In genomic region chr13:37070145-37070695, GRCh38 we compare ENCODE assay signal across 19 cellular contexts. TPM values are rescaled to one million over a fixed set of nuclear protein-coding genes. Genes with fewer than 3 reads are reported as not detected.
DNase-seq lines count a peak whose midpoint lies in the region; ATAC-seq, FAIRE-seq and TF ChIP-seq lines count a peak whose summit lies in the region.
"Had no signal": no experiment of that assay in that cellular context is flagged by ENCODE, and none has a peak within 500 bp of the region (broad histone marks: within the 10 kb centered on the region; RNA-seq: fewer than 3 reads in every experiment).

No MANE protein-coding gene starts in this region.

- TF ChIP-seq POLR2A in HepG2 (IDR thresholded peaks at IDR 0.05; ENCODE audit: insufficient read depth in 1 of 2, low read depth in 2 of 2, low read length in 2 of 2), result peak in 1 of 2 experiments; percentile 34; a peak in 1 of 4 replicates
- TF ChIP-seq POLR2A in breast epithelium (IDR thresholded peaks at IDR 0.05), result no peak

- in situ Hi-C loops in HepG2 (cut with HindIII; ENCODE audit: extremely low pct_ligation_motif_present, low pct_unique_long_range_greater_than_20kb), result no loop called here

- CTCF ChIA-PET in HEK293 (lab: Yijun Ruan, JAX) (interaction anchor here (0.7 to 0.9 kb wide), 5 partner anchors 19 to 530 kb away, joined by 3 to 4 read pairs (median 3); partner anchors contain the start of gene POSTN), HepG2 (lab: Yijun Ruan, JAX; ENCODE audit: low intra/inter-chr PET ratio, low total read pairs) (no interaction called here)
- CTCF ChIA-PET in activated naive CD4-positive, alpha-beta T cell treated with anti-CD3 and anti-CD28 coated beads for 36 hours (lab: Charles Lee), result interaction anchor here (0.6 kb wide), 1 partner anchor 211 kb away, joined by 8 read pairs; no protein-coding TSS in a partner anchor

- no peak for TF ChIP-seq RAD21 in HepG2 (CRISPR knock-in tag; IDR thresholded peaks at IDR 0.05)

- ATAC-seq in HepG2 (peak; percentile 78), sciatic nerve (peak; percentile 23), GM18868 (IDR thresholded peaks at IDR 0.05; ENCODE audit: unreplicated experiment) (no peak)

- no peak for FAIRE-seq in HepG2 (lab: Jason Lieb, UNC)
- FAIRE-seq: H54 had no signal

- H3K4me1 Mint-ChIP-seq in activated naive CD4-positive, alpha-beta T cell treated with anti-CD3 and anti-CD28 coated beads for 36 hours (ENCODE audit: low read depth), result no peaks in the 10 kb centered on the region
- H3K4me1 Mint-ChIP-seq: CD4-positive, alpha-beta memory T cell had no signal

- H3K4me3 Mint-ChIP-seq in activated naive CD4-positive, alpha-beta T cell treated with anti-CD3 and anti-CD28 coated beads for 36 hours, result no peak overlapping the region
- H3K4me3 Mint-ChIP-seq: CD4-positive, alpha-beta memory T cell; HFFc6 had no signal

- peaks cover 18% of the 10 kb centered on the region for H3K4me1 ChIP-seq in BLaER1
- no peaks in the 10 kb centered on the region for H3K4me1 ChIP-seq in HEK293 (ENCODE audit: control insufficient read depth, insufficient read depth, low read length)
- peaks cover 15% of the 10 kb centered on the region for H3K4me1 ChIP-seq in HepG2 (ENCODE audit: insufficient read depth, low read length)
- no peaks in the 10 kb centered on the region for H3K4me1 ChIP-seq in breast epithelium
- no peaks in the 10 kb centered on the region for H3K4me1 ChIP-seq in ascending aorta

- no peak overlapping the region for H3K27ac Mint-ChIP-seq in activated naive CD4-positive, alpha-beta T cell treated with anti-CD3 and anti-CD28 coated beads for 36 hours
- H3K27ac Mint-ChIP-seq: CD4-positive, alpha-beta memory T cell; HFFc6 had no signal

- no peaks in the 10 kb centered on the region for H3K27me3 Mint-ChIP-seq in activated naive CD4-positive, alpha-beta T cell treated with anti-CD3 and anti-CD28 coated beads for 36 hours (ENCODE audit: low read depth)

- DNase-seq in HepG2 (ENCODE audit: low spot score) (no peak), sciatic nerve (ENCODE audit: low spot score) (no peak), breast epithelium (ENCODE audit: low spot score in 2 of 2) (no peak), ascending aorta (ENCODE audit: low spot score in 2 of 2) (no peak)
- no peak for DNase-seq in activated naive CD4-positive, alpha-beta T cell treated with anti-CD3 and anti-CD28 coated beads for 36 hours
- DNase-seq: CD4-positive, alpha-beta memory T cell; GF-D8; HFFc6; Karpas-422; NCI-H1417; NCI-H1694 treated with DMSO at 0.1 percent for 48 hours; Right ventricle myocardium superior had no signal

- H3K79me2 ChIP-seq in HepG2 (ENCODE audit: insufficient read depth, low read length), result no peaks in the 10 kb centered on the region

- WGBS in HepG2 (ENCODE audit: low lambda C conversion rate), result 0% methylated on average over 3 of the region's 9 CpGs

- H3K4me2 ChIP-seq in BLaER1 (peak overlapping the region; percentile 93), HepG2 (ENCODE audit: low read depth, low read length) (peak overlapping the region; percentile 80)

- no peak for TF ChIP-seq CTCF in HEK293 (tag by site-specific recombination; IDR thresholded peaks at IDR 0.05)
- TF ChIP-seq CTCF in HepG2 (CRISPR knock-in tag; IDR thresholded peaks at IDR 0.05), result no peak
- TF ChIP-seq CTCF in breast epithelium (IDR thresholded peaks at IDR 0.05), result no peak
- TF ChIP-seq CTCF in ascending aorta (IDR thresholded peaks at IDR 0.05), result no peak

- H3K9me3 Mint-ChIP-seq in activated naive CD4-positive, alpha-beta T cell treated with anti-CD3 and anti-CD28 coated beads for 36 hours, result no peaks in the 10 kb centered on the region
- H3K9me3 Mint-ChIP-seq: CD4-positive, alpha-beta memory T cell; HFFc6 had no signal

- intact Hi-C loops in HepG2 (cut with micrococcal nuclease; ENCODE audit: unreplicated experiment) (loop anchor here (5.0 kb wide), 1 partner anchor 1512 kb away; no protein-coding TSS in a partner anchor), sciatic nerve (cut with DNase I) (no loop called here), breast epithelium (cut with DNase I; ENCODE audit: low total_unique reads) (no loop called here), ascending aorta (cut with DNase I) (no loop called here)
- intact Hi-C loops in activated naive CD4-positive, alpha-beta T cell treated with anti-CD3 and anti-CD28 coated beads for 36 hours (cut with micrococcal nuclease), result loop anchor here (10.0 kb wide), 2 partner anchors 535 to 1845 kb away; no protein-coding TSS in a partner anchor

- H3K36me3 Mint-ChIP-seq in activated naive CD4-positive, alpha-beta T cell treated with anti-CD3 and anti-CD28 coated beads for 36 hours (ENCODE audit: low read depth), result no peaks in the 10 kb centered on the region
- H3K36me3 Mint-ChIP-seq: CD4-positive, alpha-beta memory T cell had no signal

- no TSS peak for BruUV-seq in HepG2 (replicated peaks; lab: Mats Ljungman, UMichigan)

- no peak overlapping the region for H2AFZ ChIP-seq in HepG2 (ENCODE audit: low read length)

- POLR2A ChIA-PET in HEK293 (lab: Yijun Ruan, JAX) (no interaction called here), HepG2 (lab: Yijun Ruan, JAX) (no interaction called here)

- H3K27me3 ChIP-seq in BLaER1 (no peaks in the 10 kb centered on the region), HepG2 (ENCODE audit: control insufficient read depth in 1 of 2, insufficient read depth in 2 of 2, low read length in 2 of 2) (peaks cover 0 to 11% of the 10 kb centered on the region in 2 experiments; a peak in 1 of 5 replicates), breast epithelium (no peaks in the 10 kb centered on the region), ascending aorta (no peaks in the 10 kb centered on the region)

- H3K36me3 ChIP-seq in BLaER1, result no peaks in the 10 kb centered on the region
- H3K36me3 ChIP-seq in HEK293 (ENCODE audit: control insufficient read depth in 2 of 2, insufficient read depth in 1 of 2, low read length in 2 of 2), result no peaks in the 10 kb centered on the region
- H3K36me3 ChIP-seq in HepG2 (replicated peaks in 1 of 2; ENCODE audit: control insufficient read depth in 1 of 2, insufficient read depth in 2 of 2, low read length in 2 of 2), result no peaks in the 10 kb centered on the region
- H3K36me3 ChIP-seq in breast epithelium, result no peaks in the 10 kb centered on the region
- H3K36me3 ChIP-seq in ascending aorta, result no peaks in the 10 kb centered on the region

- 0 out of 2 replicates have a peak overlapping the region, but pooled peaks have one; percentile 72 for H3K9ac ChIP-seq in BLaER1
- H3K9ac ChIP-seq in HepG2 (ENCODE audit: insufficient read depth, low read depth, low read length), result no peak overlapping the region; the same call in 1 of the 2 replicates

- no peaks in the 10 kb centered on the region for H4K20me1 ChIP-seq in BLaER1
- no peaks in the 10 kb centered on the region for H4K20me1 ChIP-seq in HepG2 (ENCODE audit: insufficient read depth, low read length)

- TF ChIP-seq EP300 in HepG2 (IDR thresholded peaks at IDR 0.05; ENCODE audit: low read depth in 2 of 2, low read length in 2 of 2) (no peak), HepG2 (CRISPR knock-in tag; IDR thresholded peaks at IDR 0.05; ENCODE audit: borderline replicate concordance) (no peak)

- H3K9me3 ChIP-seq in BLaER1 (no peaks in the 10 kb centered on the region), HEK293 (ENCODE audit: control insufficient read depth, insufficient read depth, low read depth, low read length) (no peaks in the 10 kb centered on the region), HepG2 (ENCODE audit: low read length) (no peaks in the 10 kb centered on the region), breast epithelium (no peaks in the 10 kb centered on the region), ascending aorta (no peaks in the 10 kb centered on the region)

- peak overlapping the region; percentile 71; the same call in 1 of the 2 replicates for H3K27ac ChIP-seq in BLaER1
- H3K27ac ChIP-seq in HEK293 (ENCODE audit: extremely low read depth, low read depth, low read length), result no peak overlapping the region
- H3K27ac ChIP-seq in HepG2 (ENCODE audit: extremely low read length, insufficient read depth, low read length), result no peak overlapping the region
- no peak overlapping the region for H3K27ac ChIP-seq in breast epithelium
- no peak overlapping the region for H3K27ac ChIP-seq in ascending aorta

- H3K4me3 ChIP-seq in BLaER1 (peak overlapping the region; percentile 64), HEK293 (ENCODE audit: low read depth, low read length) (no peak overlapping the region), HepG2 (replicated peaks in 1 of 3; ENCODE audit: insufficient read depth in 1 of 3, low read depth in 2 of 3, low read length in 3 of 3) (peak overlapping the region; percentile 35 to 72 (median 41); a peak in 5 of 6 replicates), breast epithelium (no peak overlapping the region), ascending aorta (no peak overlapping the region)

RNA-seq across cellular contexts. Expression of gene SUPT20H, which starts 10.7 kb away (rescaled TPM):
- total RNA-seq in HepG2 (2016; rRNA removed; fragmentation: Illumina TruSeq; extraction: Trizol) (33.9 and 35.0 TPM in 2 replicates), sciatic nerve (62.8 TPM), breast epithelium (10 to 100 TPM; 33.4 to 94.8 (median 55.7) TPM), ascending aorta (9.9 TPM)
- total RNA-seq in HepG2 (2016; cell fraction: cytosol; rRNA removed; fragmentation: Illumina TruSeq; extraction: Trizol; ENCODE audit: low read depth), result 21.9 and 24.9 TPM in 2 replicates
- total RNA-seq in HepG2 (2016; cell fraction: insoluble cytoplasmic fraction; rRNA removed; fragmentation: Illumina TruSeq; extraction: Trizol), result 34.1 and 34.7 TPM in 2 replicates
- total RNA-seq in HepG2 (2016; cell fraction: membrane; rRNA removed; fragmentation: Illumina TruSeq; extraction: Trizol), result 32.8 and 34.4 TPM in 2 replicates
- 67.4 and 70.1 TPM in 2 replicates for total RNA-seq in HepG2 (2016; cell fraction: nucleus; rRNA removed; fragmentation: Illumina TruSeq; extraction: Trizol)
- 52.1 and 63.6 TPM in 2 replicates for polyA plus RNA-seq in HepG2 (2011; rRNA removed)
- polyA plus RNA-seq in HepG2 (2011; cell fraction: cytosol; rRNA removed), result 26.4 and 30.4 TPM in 2 replicates
- 65.9 and 69.3 TPM in 2 replicates for polyA plus RNA-seq in HepG2 (2011; cell fraction: nucleus; rRNA removed)
- 24.2 and 31.8 TPM in 2 replicates for polyA plus RNA-seq in HepG2 (2012)
- polyA plus RNA-seq in HepG2 (2016; cell fraction: cytosol; fragmentation: Illumina TruSeq; extraction: Trizol; ENCODE audit: low read depth), result 9.6 and 10.8 TPM in 2 replicates
- 40.7 and 43.9 TPM in 2 replicates for polyA plus RNA-seq in HepG2 (2016; cell fraction: insoluble cytoplasmic fraction; fragmentation: Illumina TruSeq; extraction: Trizol; ENCODE audit: low read depth)
- polyA plus RNA-seq in HepG2 (2016; cell fraction: membrane; fragmentation: Illumina TruSeq; extraction: Trizol; ENCODE audit: low read depth), result 18.8 and 21.7 TPM in 2 replicates
- polyA plus RNA-seq in HepG2 (2016; cell fraction: nucleus; fragmentation: Illumina TruSeq; extraction: Trizol; ENCODE audit: insufficient read depth, low read depth), result 73.4 and 78.0 TPM in 2 replicates
- polyA minus RNA-seq in HepG2 (2011; rRNA and poly(A)+ RNA removed; ENCODE audit: low replicate concordance), result 19.3 and 30.9 TPM in 2 replicates
- polyA minus RNA-seq in HepG2 (2011; cell fraction: cytosol; rRNA and poly(A)+ RNA removed), result 14.4 and 20.3 TPM in 2 replicates
- polyA minus RNA-seq in HepG2 (2011; cell fraction: nucleus; rRNA and poly(A)+ RNA removed), result 154 and 170 TPM in 2 replicates
- 10 to 100 TPM; 51.0 to 57.7 TPM for total RNA-seq in activated naive CD4-positive, alpha-beta T cell treated with anti-CD3 and anti-CD28 coated beads for 36 hours

RNA-seq across cellular contexts. Expression of gene CSNK1A1L, which starts 35.2 kb away (rescaled TPM):
- not detected in 2 replicates for total RNA-seq in HepG2 (2016; rRNA removed; fragmentation: Illumina TruSeq; extraction: Trizol)
- not detected in 2 replicates for total RNA-seq in HepG2 (2016; cell fraction: cytosol; rRNA removed; fragmentation: Illumina TruSeq; extraction: Trizol; ENCODE audit: low read depth)
- not detected in 2 replicates for total RNA-seq in HepG2 (2016; cell fraction: insoluble cytoplasmic fraction; rRNA removed; fragmentation: Illumina TruSeq; extraction: Trizol)
- total RNA-seq in HepG2 (2016; cell fraction: membrane; rRNA removed; fragmentation: Illumina TruSeq; extraction: Trizol), result not detected in 2 replicates
- not detected in 2 replicates for total RNA-seq in HepG2 (2016; cell fraction: nucleus; rRNA removed; fragmentation: Illumina TruSeq; extraction: Trizol)
- not detected in 2 replicates for polyA plus RNA-seq in HepG2 (2011; rRNA removed)
- polyA plus RNA-seq in HepG2 (2011; cell fraction: cytosol; rRNA removed), result not detected in 2 replicates
- not detected in 2 replicates for polyA plus RNA-seq in HepG2 (2011; cell fraction: nucleus; rRNA removed)
- polyA plus RNA-seq in HepG2 (2012), result not detected in 2 replicates
- not detected in 2 replicates for polyA plus RNA-seq in HepG2 (2016; cell fraction: cytosol; fragmentation: Illumina TruSeq; extraction: Trizol; ENCODE audit: low read depth)
- polyA plus RNA-seq in HepG2 (2016; cell fraction: insoluble cytoplasmic fraction; fragmentation: Illumina TruSeq; extraction: Trizol; ENCODE audit: low read depth), result not detected in 2 replicates
- not detected in 2 replicates for polyA plus RNA-seq in HepG2 (2016; cell fraction: membrane; fragmentation: Illumina TruSeq; extraction: Trizol; ENCODE audit: low read depth)
- not detected in 2 replicates for polyA plus RNA-seq in HepG2 (2016; cell fraction: nucleus; fragmentation: Illumina TruSeq; extraction: Trizol; ENCODE audit: insufficient read depth, low read depth)
- polyA minus RNA-seq in HepG2 (2011; rRNA and poly(A)+ RNA removed; ENCODE audit: low replicate concordance), result not detected in 2 replicates
- not detected in 2 replicates for polyA minus RNA-seq in HepG2 (2011; cell fraction: cytosol; rRNA and poly(A)+ RNA removed)
- not detected in 2 replicates for polyA minus RNA-seq in HepG2 (2011; cell fraction: nucleus; rRNA and poly(A)+ RNA removed)
- total RNA-seq in sciatic nerve, result not detected
- not detected for total RNA-seq in activated naive CD4-positive, alpha-beta T cell treated with anti-CD3 and anti-CD28 coated beads for 36 hours
- total RNA-seq in breast epithelium, result not detected
- total RNA-seq in ascending aorta, result not detected
- total RNA-seq: A673; CD4-positive, alpha-beta memory T cell; HFFc6; MCF 10A; Right ventricle myocardium superior had no signal
- polyA plus RNA-seq: BJ; CD4-positive, alpha-beta memory T cell had no signal

Comparison
In these comparisons a context has a peak if more than half of its experiments do, and no peak if none do; other contexts are left out.
1. H3K4me3 ChIP-seq: peak in BLaER1 (single experiment) and HepG2 (3 of 3); none in HEK293 (single experiment), breast epithelium (0 of 3) and ascending aorta (0 of 2).
2. intact Hi-C loops: an anchor here in HepG2 (5.0 kb wide) and activated naive CD4-positive, alpha-beta T cell treated with anti-CD3 and anti-CD28 coated beads for 36 hours (10.0 kb wide); none called in sciatic nerve, breast epithelium and ascending aorta.